Comparison of ENCODE assay signal across 17 cellular contexts in genomic region chr1:100528861-100529260, GRCh38. TPM values are rescaled to one million over a fixed set of nuclear protein-coding genes. Genes with fewer than 3 reads are reported as not detected.
DNase-seq lines count a peak whose midpoint lies in the region; ATAC-seq and TF ChIP-seq lines count a peak whose summit lies in the region.
"Had no signal": no experiment of that assay in that cellular context is flagged by ENCODE, and none has a peak within 500 bp of the region (broad histone marks: within the 10 kb centered on the region; RNA-seq: fewer than 3 reads in every experiment).

No MANE protein-coding gene starts in this region.

- peak overlapping the region; percentile 29 for H3K4me2 ChIP-seq in osteoblast (ENCODE audit: insufficient read depth, low read length)
- H3K4me2 ChIP-seq: KMS-11 had no signal

- no peaks in the 10 kb centered on the region for H3K27me3 Mint-ChIP-seq in CD8-positive, alpha-beta T cell (ENCODE audit: low read depth)
- H3K27me3 Mint-ChIP-seq: stimulated activated memory B cell treated with anti-CD40 and anti-IgM and Interleukin-4, amounts not matched to agents 10 μg/mL and 1 μg/mL and 100 μg/mL, for 72 hours had no signal

- H3K4me3 ChIP-seq in CD8-positive, alpha-beta T cell (ENCODE audit: low read depth, low read length): no peak overlapping the region
- no peak overlapping the region for H3K4me3 ChIP-seq in colonic mucosa
- no peak overlapping the region for H3K4me3 ChIP-seq in osteoblast (ENCODE audit: insufficient read depth, low read length)
- H3K4me3 ChIP-seq: gastroesophageal sphincter had no signal

- peaks cover 34% of the 10 kb centered on the region for H3K4me1 ChIP-seq in CD8-positive, alpha-beta T cell (ENCODE audit: insufficient read depth, low read length)
- H3K4me1 ChIP-seq in colonic mucosa: no peaks in the 10 kb centered on the region
- peaks cover 32% of the 10 kb centered on the region for H3K4me1 ChIP-seq in osteoblast (ENCODE audit: insufficient read depth, low read length)

- no peaks in the 10 kb centered on the region for H3K36me3 Mint-ChIP-seq in CD8-positive, alpha-beta T cell
- H3K36me3 Mint-ChIP-seq in activated naive CD4-positive, alpha-beta T cell treated with anti-CD3 and anti-CD28 coated beads, Interleukin-2, amount 50 U/mL, for 72 hours: no peaks in the 10 kb centered on the region
- H3K36me3 Mint-ChIP-seq: activated naive CD8-positive, alpha-beta T cell treated with anti-CD3 and anti-CD28 coated beads, Interleukin-2, amount 10 ng/mL, durations not matched to agents 7 days and 5 days; stimulated activated memory B cell treated with anti-CD40 and anti-IgM and Interleukin-4, amounts not matched to agents 10 μg/mL and 1 μg/mL and 100 μg/mL, for 72 hours; WTC11 had no signal

- no peak for ATAC-seq in CD8-positive, alpha-beta T cell
- no peak for ATAC-seq in activated naive CD4-positive, alpha-beta T cell treated with anti-CD3 and anti-CD28 coated beads, Interleukin-2, amount 50 U/mL, for 72 hours
- ATAC-seq in GM18502 (IDR thresholded peaks at IDR 0.05; ENCODE audit: poor library complexity, unreplicated experiment): no peak
- ATAC-seq: gastroesophageal sphincter; stimulated activated memory B cell treated with anti-CD40 and anti-IgM and Interleukin-4, amounts not matched to agents 10 μg/mL and 1 μg/mL and 100 μg/mL, for 72 hours; WTC11 had no signal

- no peaks in the 10 kb centered on the region for H3K27me3 ChIP-seq in CD8-positive, alpha-beta T cell (ENCODE audit: insufficient read depth, low read length)
- H3K27me3 ChIP-seq in colonic mucosa: no peaks in the 10 kb centered on the region
- H3K27me3 ChIP-seq in osteoblast (ENCODE audit: insufficient read depth, low read length): no peaks in the 10 kb centered on the region
- H3K27me3 ChIP-seq: gastroesophageal sphincter had no signal

- no peak overlapping the region for H3K4me3 Mint-ChIP-seq in CD8-positive, alpha-beta T cell
- H3K4me3 Mint-ChIP-seq: activated naive CD8-positive, alpha-beta T cell treated with anti-CD3 and anti-CD28 coated beads, Interleukin-2, amount 10 ng/mL, durations not matched to agents 7 days and 5 days; stimulated activated memory B cell treated with anti-CD40 and anti-IgM and Interleukin-4, amounts not matched to agents 10 μg/mL and 1 μg/mL and 100 μg/mL, for 72 hours; WTC11 had no signal

- H3K9me3 Mint-ChIP-seq in CD8-positive, alpha-beta T cell: no peaks in the 10 kb centered on the region
- no peaks in the 10 kb centered on the region for H3K9me3 Mint-ChIP-seq in activated naive CD4-positive, alpha-beta T cell treated with anti-CD3 and anti-CD28 coated beads, Interleukin-2, amount 50 U/mL, for 72 hours
- H3K9me3 Mint-ChIP-seq: activated naive CD8-positive, alpha-beta T cell treated with anti-CD3 and anti-CD28 coated beads, Interleukin-2, amount 10 ng/mL, durations not matched to agents 7 days and 5 days; WTC11 had no signal

- no peaks in the 10 kb centered on the region for H3K36me3 ChIP-seq in CD8-positive, alpha-beta T cell (ENCODE audit: insufficient read depth, low read length)
- H3K36me3 ChIP-seq in colonic mucosa (no peaks in the 10 kb centered on the region), osteoblast (ENCODE audit: insufficient read depth, low read length) (no peaks in the 10 kb centered on the region)
- H3K36me3 ChIP-seq: gastroesophageal sphincter had no signal

- H2AFZ ChIP-seq in osteoblast (ENCODE audit: low read length): no peak overlapping the region

- no peak overlapping the region for H3K27ac ChIP-seq in CD8-positive, alpha-beta T cell (ENCODE audit: low read depth, low read length)
- peak overlapping the region; percentile 18 for H3K27ac ChIP-seq in colonic mucosa
- H3K27ac ChIP-seq in osteoblast (ENCODE audit: low read depth, low read length): no peak overlapping the region
- H3K27ac ChIP-seq: KMS-11 had no signal

- no peak overlapping the region for H3K9ac ChIP-seq in colonic mucosa (ENCODE audit: low read depth in 2 of 2, low read length in 2 of 2)
- H3K9ac ChIP-seq: KMS-11 had no signal

- TF ChIP-seq CTCF in CD8-positive, alpha-beta T cell (IDR thresholded peaks at IDR 0.05): no peak
- no peak for TF ChIP-seq CTCF in colonic mucosa (IDR thresholded peaks at IDR 0.05)
- TF ChIP-seq CTCF in osteoblast (IDR thresholded peaks at IDR 0.05; ENCODE audit: extremely low read depth, low read depth, low read length): no peak

- H3K79me2 ChIP-seq in osteoblast (ENCODE audit: insufficient read depth, low read length): no peaks in the 10 kb centered on the region

- no peak for DNase-seq in CD8-positive, alpha-beta T cell
- DNase-seq in NCI-H2171 (lab: John Stamatoyannopoulos, UW) (peak; percentile 71), colonic mucosa (no peak), osteoblast (ENCODE audit: insufficient read length, low spot score, missing footprints) (no peak)
- no peak for DNase-seq in activated naive CD4-positive, alpha-beta T cell treated with anti-CD3 and anti-CD28 coated beads, Interleukin-2, amount 50 U/mL, for 72 hours (ENCODE audit: low spot score in 2 of 2)
- no peak for DNase-seq in activated CD4-positive, alpha-beta T cell treated with anti-CD3 and anti-CD28 coated beads, Interleukin-2, amount 50 U/mL, for 4 hours
- DNase-seq: activated naive CD8-positive, alpha-beta T cell treated with anti-CD3 and anti-CD28 coated beads, Interleukin-2, amount 10 ng/mL, durations not matched to agents 7 days and 5 days; NCI-H2081; stimulated activated CD4-positive, alpha-beta T cell treated with anti-CD3 and anti-CD28 coated beads, Interleukin-4, amount 100 ng/mL, for 4 hours had no signal

- POLR2A ChIA-PET in CD8-positive, alpha-beta T cell (lab: Charles Lee): interaction anchor here (0.5 kb wide), 1 partner anchor 12 kb away, joined by 3 read pairs; no protein-coding TSS in a partner anchor

- H4K20me1 ChIP-seq in osteoblast (ENCODE audit: insufficient read depth, low read length): no peaks in the 10 kb centered on the region

- H3K27ac Mint-ChIP-seq in CD8-positive, alpha-beta T cell: peak overlapping the region; percentile 22
- H3K27ac Mint-ChIP-seq in activated naive CD4-positive, alpha-beta T cell treated with anti-CD3 and anti-CD28 coated beads, Interleukin-2, amount 50 U/mL, for 72 hours: no peak overlapping the region
- H3K27ac Mint-ChIP-seq: activated naive CD8-positive, alpha-beta T cell treated with anti-CD3 and anti-CD28 coated beads, Interleukin-2, amount 10 ng/mL, durations not matched to agents 7 days and 5 days; stimulated activated memory B cell treated with anti-CD40 and anti-IgM and Interleukin-4, amounts not matched to agents 10 μg/mL and 1 μg/mL and 100 μg/mL, for 72 hours; WTC11 had no signal

- H3K4me1 Mint-ChIP-seq in CD8-positive, alpha-beta T cell (ENCODE audit: low read depth): peaks cover 38% of the 10 kb centered on the region
- H3K4me1 Mint-ChIP-seq: WTC11 had no signal

- H3K9me3 ChIP-seq in CD8-positive, alpha-beta T cell (ENCODE audit: low read length): no peaks in the 10 kb centered on the region
- no peaks in the 10 kb centered on the region for H3K9me3 ChIP-seq in colonic mucosa
- H3K9me3 ChIP-seq in osteoblast (ENCODE audit: low read depth, low read length): no peaks in the 10 kb centered on the region
- H3K9me3 ChIP-seq: gastroesophageal sphincter had no signal

- CTCF ChIA-PET in CD8-positive, alpha-beta T cell (lab: Charles Lee): interaction anchor here (1.3 to 1.6 kb wide), 2 partner anchors 10 to 14 kb away, joined by 4 to 5 read pairs; no protein-coding TSS in a partner anchor

- intact Hi-C loops in CD8-positive, alpha-beta T cell (cut with DNase I, micrococcal nuclease): no loop called here
- intact Hi-C loops in colonic mucosa (cut with DNase I): no loop called here

RNA-seq across cellular contexts. Expression of gene GPR88, which starts 9.1 kb away (rescaled TPM):
- not detected for total RNA-seq in CD8-positive, alpha-beta T cell
- under 1 TPM in 1 of 2 donors, not detected in 1; 0.19 TPM for total RNA-seq in colonic mucosa
- total RNA-seq in osteoblast: 0.72 and 0.88 TPM in 2 replicates
- not detected for total RNA-seq in activated naive CD4-positive, alpha-beta T cell treated with anti-CD3 and anti-CD28 coated beads, Interleukin-2, amount 50 U/mL, for 72 hours
- total RNA-seq: activated naive CD8-positive, alpha-beta T cell treated with anti-CD3 and anti-CD28 coated beads, Interleukin-2, amount 10 ng/mL, durations not matched to agents 7 days and 5 days; dermis microvascular lymphatic vessel endothelial cell; kidney epithelial cell; OCI-LY7; WTC11 had no signal
